Comparison of ENCODE assay signal across 1 cellular context in the genomic region with DNA sequence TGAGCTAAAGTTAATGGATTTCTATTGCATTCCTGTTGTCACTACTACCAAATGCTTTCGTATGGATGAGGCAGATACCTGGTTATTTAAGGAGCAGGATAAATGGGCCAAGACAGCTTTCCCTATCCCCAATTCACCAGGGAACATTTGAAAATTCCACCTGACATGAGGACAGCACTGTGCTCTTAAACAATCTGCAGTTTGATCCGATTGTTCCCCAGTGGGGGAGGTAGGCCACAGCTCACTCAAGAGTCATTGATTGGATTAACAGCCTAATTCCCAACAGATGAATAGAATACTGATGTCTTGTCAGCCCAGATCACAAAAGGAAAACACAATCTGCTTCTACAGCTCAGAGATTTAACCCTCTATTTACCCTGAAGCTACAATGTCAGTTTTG.
TF ChIP-seq lines count a peak whose summit lies in the region.

No MANE protein-coding gene starts in this region.

TF ChIP-seq in H1, 55 proteins besides CTCF, POLR2A, EP300 and RAD21:
- TF ChIP-seq RNF2 (IDR thresholded peaks at IDR 0.05; ENCODE audit: borderline replicate concordance, low read depth, low read length, missing control alignments, poor library complexity, severe bottlenecking) (no peak), CTBP2 (IDR thresholded peaks at IDR 0.05; ENCODE audit: borderline replicate concordance, insufficient read depth, insufficient read length, low read length) (no peak), SP2 (IDR thresholded peaks at IDR 0.05; ENCODE audit: low read length) (no peak), ZNF274 (IDR thresholded peaks at IDR 0.05; ENCODE audit: borderline replicate concordance, extremely low read depth, low read length) (no peak), POU5F1 (IDR thresholded peaks at IDR 0.05; ENCODE audit: low read depth, low read length) (no peak), CHD1 (IDR thresholded peaks at IDR 0.05; ENCODE audit: low read depth, low read length) (no peak), GTF2F1 (IDR thresholded peaks at IDR 0.05; ENCODE audit: borderline replicate concordance, low read depth, low read length) (no peak), EGR1 (IDR thresholded peaks at IDR 0.05; ENCODE audit: borderline replicate concordance, low read depth, low read length) (no peak)
